In genomic region chr2:235937092-235937491, GRCh38 we compare ENCODE assay signal across 23 cellular contexts.
"Had no signal": no experiment of that assay in that cellular context is flagged by ENCODE, and none has a peak within 500 bp of the region (broad histone marks: within the 10 kb centered on the region; RNA-seq: fewer than 3 reads in every experiment).

No MANE protein-coding gene starts in this region.

- H3K4me3 ChIP-seq: colonic mucosa, heart left ventricle, pancreas, psoas muscle, skin epidermis, tibial artery had no signal

- H3K36me3 ChIP-seq: colonic mucosa, neutrophil had no signal

- FAIRE-seq: astrocyte, islet of Langerhans, pancreas had no signal

- H3K4me1 ChIP-seq: colonic mucosa, pancreas, psoas muscle, tibial artery had no signal

- H3K4me3 Mint-ChIP-seq: activated B cell treated with CpG ODN at 0.5 μM for 24 hours; activated CD4-positive, alpha-beta T cell treated with anti-CD3 and anti-CD28 coated beads for 36 hours; activated naive CD8-positive, alpha-beta T cell treated with anti-CD3 and anti-CD28 coated beads for 36 hours; central memory CD8-positive, alpha-beta T cell; natural killer cell; stimulated activated naive CD8-positive, alpha-beta T cell treated with anti-CD3 and anti-CD28 coated beads, Interleukin-15, Interleukin-2, amounts not matched to agents 100 ng/mL and 50 ng/mL, for 24 hours; T-helper 1 cell treated with Interleukin-12 subunit alpha and Interleukin-12 subunit beta and Interleukin-4 antibody, amounts not matched to agents 30 μg/mL and 1 μg/mL, for 36 hours had no signal

- H3K27me3 Mint-ChIP-seq: activated B cell treated with CpG ODN at 0.5 μM for 24 hours; central memory CD8-positive, alpha-beta T cell had no signal

- ATAC-seq: activated CD4-positive, alpha-beta T cell treated with anti-CD3 and anti-CD28 coated beads for 36 hours; heart left ventricle; left colon; natural killer cell; pancreas; psoas muscle; right cardiac atrium had no signal

- DNase-seq: activated B cell treated with CpG ODN at 0.5 μM for 24 hours; activated CD4-positive, alpha-beta T cell treated with anti-CD3 and anti-CD28 coated beads, Interleukin-2, amount 50 U/mL, for 4 hours; activated naive CD4-positive, alpha-beta T cell treated with Interleukin-2 at 50 U/mL for 16 hours; activated naive CD8-positive, alpha-beta T cell treated with anti-CD3 and anti-CD28 coated beads for 36 hours; colonic mucosa; heart left ventricle; left colon; mammary epithelial cell; midbrain; natural killer cell; psoas muscle; right cardiac atrium; stimulated activated CD4-positive, alpha-beta T cell treated with anti-CD3 and anti-CD28 coated beads, Interleukin-1b, Interleukin-23, amount 100 ng/mL, for 48 hours had no signal

- H3K27me3 ChIP-seq: colonic mucosa, heart left ventricle, neutrophil, pancreas, tibial artery had no signal

- H3K27ac ChIP-seq: colonic mucosa, heart left ventricle, neutrophil, pancreas, psoas muscle, skin epidermis, tibial artery had no signal

- H3K9me3 ChIP-seq: colonic mucosa, neutrophil, pancreas, psoas muscle, tibial artery had no signal

- H3K27ac Mint-ChIP-seq: activated B cell treated with CpG ODN at 0.5 μM for 24 hours; activated CD4-positive, alpha-beta T cell treated with anti-CD3 and anti-CD28 coated beads for 36 hours; activated naive CD8-positive, alpha-beta T cell treated with anti-CD3 and anti-CD28 coated beads for 36 hours; natural killer cell; stimulated activated naive CD8-positive, alpha-beta T cell treated with anti-CD3 and anti-CD28 coated beads, Interleukin-15, Interleukin-2, amounts not matched to agents 100 ng/mL and 50 ng/mL, for 24 hours; T-helper 1 cell treated with Interleukin-12 subunit alpha and Interleukin-12 subunit beta and Interleukin-4 antibody, amounts not matched to agents 30 μg/mL and 1 μg/mL, for 36 hours had no signal

- H3K36me3 Mint-ChIP-seq: activated naive CD8-positive, alpha-beta T cell treated with anti-CD3 and anti-CD28 coated beads for 36 hours had no signal

- H3K4me1 Mint-ChIP-seq: activated B cell treated with CpG ODN at 0.5 μM for 24 hours; activated CD4-positive, alpha-beta T cell treated with anti-CD3 and anti-CD28 coated beads for 36 hours; activated naive CD8-positive, alpha-beta T cell treated with anti-CD3 and anti-CD28 coated beads for 36 hours had no signal
